In the genomic region with DNA sequence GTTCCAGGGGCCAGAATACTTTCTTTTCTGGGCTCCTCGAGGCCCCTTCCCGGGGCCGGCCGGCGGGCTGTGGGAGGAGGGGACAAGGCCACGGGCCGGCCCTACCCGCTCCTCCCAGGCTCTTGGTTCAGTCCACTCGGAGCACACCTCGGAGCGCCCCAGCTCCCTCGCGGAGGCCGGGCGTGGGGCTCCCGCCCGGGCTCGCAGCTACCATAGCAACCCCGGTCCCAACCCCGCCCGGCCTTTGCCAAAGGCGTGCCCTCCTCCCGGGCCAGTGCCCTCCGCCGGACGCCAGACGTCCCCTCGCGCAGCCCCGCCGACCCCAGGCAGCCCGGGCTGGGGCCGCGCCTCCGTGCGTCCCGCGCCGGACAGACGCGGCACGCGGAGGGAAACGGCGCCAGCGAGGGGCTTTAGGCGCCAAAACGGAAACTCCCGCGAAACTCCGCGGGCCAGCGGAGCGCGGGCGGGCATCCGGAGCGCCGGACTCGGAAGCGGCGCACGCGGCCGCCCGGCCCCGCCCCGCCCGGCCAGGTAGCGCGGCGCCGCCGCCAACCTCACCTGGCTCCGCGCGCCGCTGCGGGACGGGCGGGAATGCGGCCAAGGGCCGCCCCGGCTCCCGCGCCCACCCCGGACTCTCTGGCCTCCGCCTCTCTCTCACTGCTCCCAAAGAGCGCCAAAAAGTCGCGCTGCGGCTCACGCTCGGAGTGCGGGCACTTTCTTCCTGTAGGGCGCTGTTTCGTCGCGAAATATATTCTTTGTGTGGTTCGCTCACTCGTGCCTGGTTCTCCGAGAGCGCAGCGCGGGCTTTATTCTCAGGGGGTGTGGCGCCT, we compare ENCODE assay signal across 8 cellular contexts. TPM values are rescaled to one million over a fixed set of nuclear protein-coding genes. Genes with fewer than 3 reads are reported as not detected.
A peak's percentile ranks its signal among the peaks of the same experiment; 100 is the strongest.
DNase-seq lines count a peak whose midpoint lies in the region; ATAC-seq and TF ChIP-seq lines count a peak whose summit lies in the region.

No MANE protein-coding gene starts in this region.

- H3K4me3 ChIP-seq in NT2/D1 (ENCODE audit: insufficient read length, low read depth) (peak overlapping the region; percentile 37), fibroblast of villous mesenchyme (ENCODE audit: low read depth, low read length) (peak overlapping the region; percentile 66), transverse colon (peak overlapping the region; percentile 22 to 66 (median 56))

- H3K4me1 ChIP-seq in NT2/D1 (ENCODE audit: insufficient read depth, insufficient read length) (no peaks in the 10 kb centered on the region), transverse colon (peaks cover 0 to 30% (median 5%) of the 10 kb centered on the region in 4 donors)

- H3K36me3 ChIP-seq in NT2/D1 (ENCODE audit: insufficient read depth, insufficient read length, low read length) (no peaks in the 10 kb centered on the region), transverse colon (no peaks in the 10 kb centered on the region)

- CTCF ChIA-PET in CD4-positive, alpha-beta T cell (lab: Charles Lee), result interaction anchor here (1.6 kb wide), 1 partner anchor 270 kb away, joined by 3 read pairs; a partner anchor contains a TSS

- in situ Hi-C loops in transverse colon (cut with MboI; ENCODE audit: low pct_ligation_motif_present in 1 of 4, low pct_unique_long_range_greater_than_20kb in 1 of 4, low sequenced_read_pairs in 3 of 4), result no loop called here

- DNase-seq in CD4-positive, alpha-beta T cell, result peak; percentile 22 to 55 (median 34)
- DNase-seq in NT2/D1 (ENCODE audit: low read depth, low spot score), result no peak
- peak; percentile 60 for DNase-seq in fibroblast of villous mesenchyme (ENCODE audit: low read depth)
- DNase-seq in transverse colon, result peak; percentile 81

- intact Hi-C loops in CD4-positive, alpha-beta T cell (cut with DNase I, micrococcal nuclease), result loop anchor here (2.0 to 10.0 kb wide), 4 partner anchors 123 to 465 kb away; a partner anchor contains a TSS
- intact Hi-C loops in transverse colon (cut with DNase I; ENCODE audit: low total_unique reads), result no loop called here

- no peaks in the 10 kb centered on the region for H3K9me3 Mint-ChIP-seq in CD4-positive, alpha-beta T cell
- H3K9me3 Mint-ChIP-seq in activated T-helper 17 cell treated with anti-CD3 and anti-CD28 coated beads, Interleukin-2, amount 50 U/mL, for 72 hours, result no peaks in the 10 kb centered on the region
- no peaks in the 10 kb centered on the region for H3K9me3 Mint-ChIP-seq in nephron

- peak overlapping the region; percentile 21 for H3K9ac ChIP-seq in NT2/D1 (ENCODE audit: insufficient read length, low read depth)

- H3K27me3 ChIP-seq in CD4-positive, alpha-beta T cell (ENCODE audit: control insufficient read depth, insufficient read depth, low read length), result no peaks in the 10 kb centered on the region
- H3K27me3 ChIP-seq in NT2/D1 (ENCODE audit: insufficient read depth, insufficient read length) (peaks cover 26% of the 10 kb centered on the region), transverse colon (no peaks in the 10 kb centered on the region)

- H3K4me3 Mint-ChIP-seq in CD4-positive, alpha-beta T cell, result peak overlapping the region; percentile 99
- H3K4me3 Mint-ChIP-seq in activated T-helper 17 cell treated with anti-CD3 and anti-CD28 coated beads, Interleukin-2, amount 50 U/mL, for 72 hours, result peak overlapping the region; percentile 97
- peak overlapping the region; percentile 95 to 99 (median 98) for H3K4me3 Mint-ChIP-seq in nephron

- H3K27ac ChIP-seq in CD4-positive, alpha-beta T cell (ENCODE audit: low read depth, low read length), result peak overlapping the region; percentile 75
- peak overlapping the region; percentile 84 to 91 (median 90) for H3K27ac ChIP-seq in transverse colon

- H3K27ac Mint-ChIP-seq in CD4-positive, alpha-beta T cell, result peak overlapping the region; percentile 98
- H3K27ac Mint-ChIP-seq in activated T-helper 17 cell treated with anti-CD3 and anti-CD28 coated beads, Interleukin-2, amount 50 U/mL, for 72 hours, result peak overlapping the region; percentile 85
- peak overlapping the region; percentile 97 to 99 (median 98) for H3K27ac Mint-ChIP-seq in nephron

- peaks cover 56% of the 10 kb centered on the region for H3K4me1 Mint-ChIP-seq in CD4-positive, alpha-beta T cell (ENCODE audit: low read depth)
- peaks cover 6% of the 10 kb centered on the region for H3K4me1 Mint-ChIP-seq in activated T-helper 17 cell treated with anti-CD3 and anti-CD28 coated beads, Interleukin-2, amount 50 U/mL, for 72 hours
- H3K4me1 Mint-ChIP-seq in nephron, result peaks cover 22% of the 10 kb centered on the region

- H3K9me3 ChIP-seq in CD4-positive, alpha-beta T cell (ENCODE audit: control insufficient read depth, low read length), result no peaks in the 10 kb centered on the region
- H3K9me3 ChIP-seq in NT2/D1 (ENCODE audit: insufficient read depth, low read length) (no peaks in the 10 kb centered on the region), transverse colon (no peaks in the 10 kb centered on the region)

- 52% methylated on average over 106 of the region's 106 CpGs; no CpG with 5 or more reads in 1 of the 2 donors for WGBS in transverse colon (ENCODE audit: low coverage in 1 of 2), 2 donors

- peak; percentile 48 for ATAC-seq in CD4-positive, alpha-beta T cell (ENCODE audit: poor library complexity)
- ATAC-seq in GM19395 (IDR thresholded peaks at IDR 0.05; ENCODE audit: unreplicated experiment), result peak; percentile 50
- peak; percentile 49 for ATAC-seq in HG03442 (IDR thresholded peaks at IDR 0.05; ENCODE audit: unreplicated experiment)
- ATAC-seq in activated T-helper 17 cell treated with anti-CD3 and anti-CD28 coated beads, Interleukin-2, amount 50 U/mL, for 72 hours (replicated peaks), result peak; percentile 78

- peak; percentile 31 for TF ChIP-seq POLR2A in transverse colon (IDR thresholded peaks at IDR 0.05)

- POLR2A ChIA-PET in CD4-positive, alpha-beta T cell (lab: Charles Lee), result interaction anchor here (1.4 to 3.7 kb wide), 2 partner anchors 9 to 271 kb away, joined by 4 to 28 read pairs; no protein-coding TSS in a partner anchor

- H3K27me3 Mint-ChIP-seq in CD4-positive, alpha-beta T cell, result no peaks in the 10 kb centered on the region
- H3K27me3 Mint-ChIP-seq in activated T-helper 17 cell treated with anti-CD3 and anti-CD28 coated beads, Interleukin-2, amount 50 U/mL, for 72 hours, result no peaks in the 10 kb centered on the region
- H3K27me3 Mint-ChIP-seq in nephron (ENCODE audit: low read depth), result peaks cover 16% of the 10 kb centered on the region

- no peak for TF ChIP-seq EP300 in transverse colon (IDR thresholded peaks at IDR 0.05; ENCODE audit: low read depth)

- no peak for TF ChIP-seq CTCF in CD4-positive, alpha-beta T cell (IDR thresholded peaks at IDR 0.05)
- TF ChIP-seq CTCF in fibroblast of villous mesenchyme (IDR thresholded peaks at IDR 0.05; ENCODE audit: insufficient read depth, low read depth, low read length) (no peak), nephron (IDR thresholded peaks at IDR 0.05; ENCODE audit: unreplicated experiment in 3 of 3) (no peak), transverse colon (IDR thresholded peaks at IDR 0.05) (no peak)

- peaks cover 10% of the 10 kb centered on the region for H3K36me3 Mint-ChIP-seq in CD4-positive, alpha-beta T cell (ENCODE audit: low read depth)
- no peaks in the 10 kb centered on the region for H3K36me3 Mint-ChIP-seq in activated T-helper 17 cell treated with anti-CD3 and anti-CD28 coated beads, Interleukin-2, amount 50 U/mL, for 72 hours (ENCODE audit: low read depth)
- no peaks in the 10 kb centered on the region for H3K36me3 Mint-ChIP-seq in nephron (ENCODE audit: low read depth)

RNA-seq across cellular contexts. Expression of a gene that starts 0.6 kb away (rescaled TPM):
- total RNA-seq in CD4-positive, alpha-beta T cell, result 10 to 100 TPM; 19.0 to 19.4 TPM
- 10 to 100 TPM in 1 of 2 donors, 1 to 10 TPM in 1; 6.6 to 13.9 TPM for total RNA-seq in activated T-helper 17 cell treated with anti-CD3 and anti-CD28 coated beads, Interleukin-2, amount 50 U/mL, for 72 hours
- total RNA-seq in fibroblast of villous mesenchyme (3.9 and 4.3 TPM in 2 replicates), transverse colon (10 to 100 TPM in 3 of 4 donors, 1 to 10 TPM in 1; 4.6 to 40.8 (median 34.3) TPM)
